12 cellular contexts compared by ENCODE assay signal in the genomic region with DNA sequence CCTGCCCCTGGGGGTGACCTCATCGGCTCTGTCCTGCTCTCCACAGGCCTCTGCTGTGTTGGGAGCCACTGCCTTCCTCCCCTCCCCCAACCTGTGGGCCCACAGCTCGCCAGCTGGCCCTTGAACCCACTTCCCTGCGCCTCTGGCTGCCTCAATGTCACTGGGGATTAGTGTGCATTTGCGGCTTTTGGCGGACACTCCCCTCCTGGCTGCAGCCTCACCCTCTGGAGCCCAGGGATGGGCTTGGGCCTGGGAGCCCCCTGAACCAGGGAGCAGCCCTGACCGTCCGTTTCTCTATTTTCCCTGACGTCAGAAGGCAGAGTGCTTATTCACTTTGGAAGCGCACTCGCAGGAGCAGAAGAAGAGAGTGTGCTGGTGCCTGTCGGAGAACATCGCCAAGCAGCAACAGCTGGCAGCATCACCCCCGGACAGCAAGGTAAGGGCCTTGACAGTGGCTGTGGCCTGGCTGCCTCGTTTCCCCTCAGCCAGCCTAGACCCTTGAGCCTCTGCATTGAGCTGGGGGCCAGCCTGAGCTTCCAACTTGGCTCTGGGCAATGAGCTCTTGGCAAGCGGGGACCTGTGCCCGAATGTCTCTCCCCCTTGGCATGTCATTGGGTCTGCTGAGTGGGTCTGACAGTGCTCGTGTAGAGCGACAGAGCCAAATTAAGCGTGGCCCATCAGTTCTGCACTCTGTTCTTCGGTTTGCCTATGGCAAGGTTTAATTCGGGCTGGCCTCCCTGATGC.
DNase-seq lines count a peak whose midpoint lies in the region; ATAC-seq and TF ChIP-seq lines count a peak whose summit lies in the region.
"Had no signal": no experiment of that assay in that cellular context is flagged by ENCODE, and none has a peak within 500 bp of the region (broad histone marks: within the 10 kb centered on the region; RNA-seq: fewer than 3 reads in every experiment).

No MANE protein-coding gene starts in this region.

- peaks cover 48% of the 10 kb centered on the region for H3K36me3 Mint-ChIP-seq in activated T-helper 2 cell treated with anti-CD3 and anti-CD28 coated beads, Interferon-gamma antibody, Interleukin-2, Interleukin-4, amounts not matched to agents 10 μg/mL and 5 μg/mL and 100 μg/mL, durations not matched to agents 14 hours and 24 hours and 36 hours (ENCODE audit: low read depth)

- ATAC-seq in GM18909 (IDR thresholded peaks at IDR 0.05; ENCODE audit: poor library complexity, unreplicated experiment), result no peak
- ATAC-seq in GM19397 (IDR thresholded peaks at IDR 0.05; ENCODE audit: unreplicated experiment), result no peak
- ATAC-seq: activated naive CD4-positive, alpha-beta T cell treated with anti-CD3 and anti-CD28 coated beads, Interleukin-2, amount 50 U/mL, for 72 hours; HCT116 had no signal

- H3K27ac Mint-ChIP-seq in activated T-helper 2 cell treated with anti-CD3 and anti-CD28 coated beads, Interferon-gamma antibody, Interleukin-2, Interleukin-4, amounts not matched to agents 10 μg/mL and 5 μg/mL and 100 μg/mL, durations not matched to agents 14 hours and 24 hours and 36 hours, result no peak overlapping the region

- intact Hi-C loops in colonic mucosa (cut with DNase I), result no loop called here
- intact Hi-C loops in activated T-helper 2 cell treated with anti-CD3 and anti-CD28 coated beads, Interferon-gamma antibody, Interleukin-2, Interleukin-4, amounts not matched to agents 10 μg/mL and 5 μg/mL and 100 μg/mL, durations not matched to agents 14 hours and 24 hours and 36 hours (cut with micrococcal nuclease), result no loop called here

- H3K9ac ChIP-seq in colonic mucosa (ENCODE audit: low read depth in 2 of 2, low read length in 2 of 2) (peak overlapping the region in 1 of 2 donors; percentile 46), rectal smooth muscle tissue (ENCODE audit: low read length) (no peak overlapping the region)

- TF ChIP-seq CTCF in colonic mucosa (IDR thresholded peaks at IDR 0.05), result no peak

- H3K27me3 Mint-ChIP-seq in activated T-helper 2 cell treated with anti-CD3 and anti-CD28 coated beads, Interferon-gamma antibody, Interleukin-2, Interleukin-4, amounts not matched to agents 10 μg/mL and 5 μg/mL and 100 μg/mL, durations not matched to agents 14 hours and 24 hours and 36 hours (ENCODE audit: low read depth), result no peaks in the 10 kb centered on the region

- H3K36me3 ChIP-seq in MG63 (no peaks in the 10 kb centered on the region), colonic mucosa (peaks cover 6% of the 10 kb centered on the region), rectal smooth muscle tissue (ENCODE audit: control insufficient read depth, insufficient read depth, low read length) (peaks cover 13% of the 10 kb centered on the region)
- H3K36me3 ChIP-seq: thyroid gland had no signal

- no peak overlapping the region for H3K4me3 Mint-ChIP-seq in activated T-helper 2 cell treated with anti-CD3 and anti-CD28 coated beads, Interferon-gamma antibody, Interleukin-2, Interleukin-4, amounts not matched to agents 10 μg/mL and 5 μg/mL and 100 μg/mL, durations not matched to agents 14 hours and 24 hours and 36 hours (ENCODE audit: low read depth)

- no peaks in the 10 kb centered on the region for H3K9me3 ChIP-seq in MG63
- no peaks in the 10 kb centered on the region for H3K9me3 ChIP-seq in colonic mucosa
- H3K9me3 ChIP-seq: thyroid gland had no signal

- H3K9me3 Mint-ChIP-seq in activated T-helper 2 cell treated with anti-CD3 and anti-CD28 coated beads, Interferon-gamma antibody, Interleukin-2, Interleukin-4, amounts not matched to agents 10 μg/mL and 5 μg/mL and 100 μg/mL, durations not matched to agents 14 hours and 24 hours and 36 hours, result no peaks in the 10 kb centered on the region
- H3K9me3 Mint-ChIP-seq: activated naive CD4-positive, alpha-beta T cell treated with anti-CD3 and anti-CD28 coated beads, Interleukin-2, amount 50 U/mL, for 72 hours had no signal

- H3K27ac ChIP-seq in colonic mucosa, result no peak overlapping the region
- peak overlapping the region; percentile 1 for H3K27ac ChIP-seq in rectal smooth muscle tissue (ENCODE audit: low read depth, low read length)

- H3K4me3 ChIP-seq in MG63 (no peak overlapping the region), colonic mucosa (no peak overlapping the region), rectal smooth muscle tissue (ENCODE audit: low read length) (no peak overlapping the region)
- H3K4me3 ChIP-seq: thyroid gland had no signal

- peak; percentile 37 for DNase-seq in MG63
- peak; percentile 60 for DNase-seq in colonic mucosa
- DNase-seq in iris pigment epithelial cell (ENCODE audit: low read depth), result peak; percentile 29
- no peak for DNase-seq in activated T-helper 2 cell treated with anti-CD3 and anti-CD28 coated beads, Interferon-gamma antibody, Interleukin-2, Interleukin-4, amounts not matched to agents 10 μg/mL and 5 μg/mL and 100 μg/mL, durations not matched to agents 14 hours and 24 hours and 36 hours (ENCODE audit: low spot score)
- no peak for DNase-seq in kidney tubule cell (ENCODE audit: low spot score)
- DNase-seq: NCI-H510A treated with DMSO at 0.1 percent for 48 hours, thyroid gland had no signal

- no peaks in the 10 kb centered on the region for H3K4me1 ChIP-seq in colonic mucosa
- peaks cover 3% of the 10 kb centered on the region for H3K4me1 ChIP-seq in rectal smooth muscle tissue (ENCODE audit: control insufficient read depth, insufficient read depth, low read length)

- no peaks in the 10 kb centered on the region for H3K4me1 Mint-ChIP-seq in activated T-helper 2 cell treated with anti-CD3 and anti-CD28 coated beads, Interferon-gamma antibody, Interleukin-2, Interleukin-4, amounts not matched to agents 10 μg/mL and 5 μg/mL and 100 μg/mL, durations not matched to agents 14 hours and 24 hours and 36 hours (ENCODE audit: low read depth)

- H3K27me3 ChIP-seq in MG63 (no peaks in the 10 kb centered on the region), colonic mucosa (no peaks in the 10 kb centered on the region), rectal smooth muscle tissue (ENCODE audit: control insufficient read depth, insufficient read depth, low read length) (no peaks in the 10 kb centered on the region)
- H3K27me3 ChIP-seq: thyroid gland had no signal

Comparison
In these comparisons a context has a peak if more than half of its experiments do, and no peak if none do; other contexts are left out.
1. DNase-seq: peak in MG63 (single experiment), colonic mucosa (single experiment) and iris pigment epithelial cell (single experiment); none in activated T-helper 2 cell treated with anti-CD3 and anti-CD28 coated beads, Interferon-gamma antibody, Interleukin-2, Interleukin-4, amounts not matched to agents 10 μg/mL and 5 μg/mL and 100 μg/mL, durations not matched to agents 14 hours and 24 hours and 36 hours (single experiment) and kidney tubule cell (single experiment).